Comparison of ENCODE assay signal across 20 cellular contexts in genomic region chr16:58389724-58390123, GRCh38. TPM values are rescaled to one million over a fixed set of nuclear protein-coding genes. Genes with fewer than 3 reads are reported as not detected.
DNase-seq lines count a peak whose midpoint lies in the region; ATAC-seq and TF ChIP-seq lines count a peak whose summit lies in the region.
"Had no signal": no experiment of that assay in that cellular context is flagged by ENCODE, and none has a peak within 500 bp of the region (broad histone marks: within the 10 kb centered on the region; RNA-seq: fewer than 3 reads in every experiment).

No MANE protein-coding gene starts in this region.

- CTCF ChIA-PET in HEK293 (lab: Yijun Ruan, JAX), result interaction anchor here (0.7 to 1.4 kb wide), 5 partner anchors 23 to 103 kb away, joined by 3 to 4 read pairs (median 3); no protein-coding TSS in a partner anchor

- no peak for ATAC-seq in gastroesophageal sphincter
- ATAC-seq: CD8-positive, alpha-beta T cell; GM23338; HCT116 had no signal

- TF ChIP-seq CTCF in BE2C (IDR thresholded peaks at IDR 0.05; ENCODE audit: low read depth, low read length), result no peak
- TF ChIP-seq CTCF in HEK293 (tag by site-specific recombination; IDR thresholded peaks at IDR 0.05), result no peak
- TF ChIP-seq CTCF in gastroesophageal sphincter (IDR thresholded peaks at IDR 0.05), result no peak

- no peak for TF ChIP-seq POLR2A in gastroesophageal sphincter (IDR thresholded peaks at IDR 0.05)

- H3K4me1 ChIP-seq in BE2C (peaks cover 5% of the 10 kb centered on the region; the same call in 1 of the 2 replicates), HEK293 (ENCODE audit: control insufficient read depth, insufficient read depth, low read length) (peaks cover 8% of the 10 kb centered on the region; the same call in 1 of the 2 replicates), gastroesophageal sphincter (peaks cover 0 to 7% (median 5%) of the 10 kb centered on the region in 3 donors)
- H3K4me1 ChIP-seq: Caco-2 had no signal

- no peak overlapping the region for H3K4me3 Mint-ChIP-seq in T-helper 2 cell treated with Interferon-gamma antibody and Interleukin-4, amounts not matched to agents 5 μg/mL and 100 μg/mL, for 36 hours
- H3K4me3 Mint-ChIP-seq: CD8-positive, alpha-beta T cell; GM23338; H9; HFFc6 had no signal

- peaks cover 16% of the 10 kb centered on the region for H3K4me1 Mint-ChIP-seq in T-helper 2 cell treated with Interferon-gamma antibody and Interleukin-4, amounts not matched to agents 5 μg/mL and 100 μg/mL, for 36 hours (ENCODE audit: low read depth)
- H3K4me1 Mint-ChIP-seq: GM23338 had no signal

- H3K36me3 ChIP-seq in BE2C (peaks cover 9% of the 10 kb centered on the region), HEK293 (ENCODE audit: control insufficient read depth in 2 of 2, insufficient read depth in 1 of 2, low read length in 2 of 2) (peaks cover 3% of the 10 kb centered on the region in 2 experiments; a peak in 2 of 3 replicates), gastroesophageal sphincter (no peaks in the 10 kb centered on the region)

- H3K9me3 Mint-ChIP-seq in T-helper 2 cell treated with Interferon-gamma antibody and Interleukin-4, amounts not matched to agents 5 μg/mL and 100 μg/mL, for 36 hours, result peaks cover 6% of the 10 kb centered on the region
- H3K9me3 Mint-ChIP-seq: CD8-positive, alpha-beta T cell; HFFc6 had no signal

- no peaks in the 10 kb centered on the region for H3K27me3 ChIP-seq in BE2C
- no peaks in the 10 kb centered on the region for H3K27me3 ChIP-seq in gastroesophageal sphincter
- H3K27me3 ChIP-seq: BLaER1 had no signal

- no peak for TF ChIP-seq EP300 in gastroesophageal sphincter (IDR thresholded peaks at IDR 0.05)

- peaks cover 12% of the 10 kb centered on the region for H3K27me3 Mint-ChIP-seq in T-helper 2 cell treated with Interferon-gamma antibody and Interleukin-4, amounts not matched to agents 5 μg/mL and 100 μg/mL, for 36 hours (ENCODE audit: low read depth)

- no peak overlapping the region for H3K27ac Mint-ChIP-seq in T-helper 2 cell treated with Interferon-gamma antibody and Interleukin-4, amounts not matched to agents 5 μg/mL and 100 μg/mL, for 36 hours
- H3K27ac Mint-ChIP-seq: CD4-positive, CD25-positive, alpha-beta regulatory T cell; CD8-positive, alpha-beta T cell; GM23338; H9; HFFc6 had no signal

- peaks cover 10% of the 10 kb centered on the region for H3K36me3 Mint-ChIP-seq in T-helper 2 cell treated with Interferon-gamma antibody and Interleukin-4, amounts not matched to agents 5 μg/mL and 100 μg/mL, for 36 hours (ENCODE audit: low read depth)
- H3K36me3 Mint-ChIP-seq: CD4-positive, CD25-positive, alpha-beta regulatory T cell had no signal

- H3K4me3 ChIP-seq in BE2C (ENCODE audit: low read depth, low read length) (no peak overlapping the region), HEK293 (ENCODE audit: low read depth, low read length) (no peak overlapping the region), gastroesophageal sphincter (no peak overlapping the region)
- H3K4me3 ChIP-seq: BLaER1, GM23338 had no signal

- DNase-seq in NCI-H82 (lab: John Stamatoyannopoulos, UW) (peak; percentile 23), NCI-H82 treated with DMSO at 0.1 percent for 48 hours (lab: John Stamatoyannopoulos, UW; ENCODE audit: unreplicated experiment) (no peak), BE2C (peak; percentile 51), NCI-H69 (lab: John Stamatoyannopoulos, UW) (peak; percentile 13), NCI-H748 (lab: John Stamatoyannopoulos, UW; ENCODE audit: unreplicated experiment) (no peak)
- DNase-seq in T-helper 2 cell treated with Interferon-gamma antibody and Interleukin-4, amounts not matched to agents 5 μg/mL and 100 μg/mL, for 36 hours (ENCODE audit: low spot score), result no peak
- DNase-seq: Caco-2; CD4-positive, CD25-positive, alpha-beta regulatory T cell; CD8-positive, alpha-beta T cell; DMS53; DMS79 treated with DMSO at 0.1 percent for 48 hours; GF-D8; H9; HFFc6 had no signal

- POLR2A ChIA-PET in HEK293 (lab: Yijun Ruan, JAX), result no interaction called here

- no peak overlapping the region for H3K27ac ChIP-seq in HEK293 (ENCODE audit: extremely low read depth, low read depth, low read length)
- H3K27ac ChIP-seq in gastroesophageal sphincter, result no peak overlapping the region
- H3K27ac ChIP-seq: BLaER1, C4-2B had no signal

- H3K9me3 ChIP-seq in BE2C (no peaks in the 10 kb centered on the region), HEK293 (ENCODE audit: control insufficient read depth, insufficient read depth, low read depth, low read length) (no peaks in the 10 kb centered on the region), gastroesophageal sphincter (no peaks in the 10 kb centered on the region)
- H3K9me3 ChIP-seq: BLaER1, Caco-2 had no signal

TF ChIP-seq in HEK293, 187 proteins besides CTCF, POLR2A, EP300 and RAD21:
- TF ChIP-seq KLF8 (tag by site-specific recombination; IDR thresholded peaks at IDR 0.05), result no peak
- no peak for TF ChIP-seq SALL2 (tag by site-specific recombination; IDR thresholded peaks at IDR 0.05; ENCODE audit: borderline replicate concordance)
- 0 out of 2 replicates have a peak, but pooled peaks have one; percentile 36 for TF ChIP-seq KLF10 (tag by site-specific recombination; IDR thresholded peaks at IDR 0.05)
- no peak for TF ChIP-seq ZNF791 (tag by site-specific recombination; IDR thresholded peaks at IDR 0.05)
- peak; percentile 51; the same call in 1 of the 2 replicates for TF ChIP-seq ZNF350 (tag by site-specific recombination; IDR thresholded peaks at IDR 0.05)
- TF ChIP-seq ZNF555 (tag by site-specific recombination; conservative IDR thresholded peaks at IDR 0.05), result no peak
- no peak for TF ChIP-seq ZNF223 (tag by site-specific recombination; IDR thresholded peaks at IDR 0.05)
- TF ChIP-seq ZBTB20 (tag by site-specific recombination; IDR thresholded peaks at IDR 0.05), result peak; percentile 35; the same call in 1 of the 2 replicates

RNA-seq across cellular contexts. Expression of gene GINS3, which starts 2.5 kb away (rescaled TPM):
- polyA plus RNA-seq in BE2C (2012; ENCODE audit: insufficient read depth, insufficient read length, low read depth), result 14.4 TPM
- total RNA-seq in gastroesophageal sphincter, result 1 to 10 TPM; 1.7 to 2.8 (median 2.4) TPM

Comparison
In these comparisons a context has a peak if more than half of its experiments do, and no peak if none do; other contexts are left out.
1. DNase-seq: peak in NCI-H82 (single experiment), BE2C (single experiment) and NCI-H69 (single experiment); none in NCI-H82 treated with DMSO at 0.1 percent for 48 hours (single experiment), T-helper 2 cell treated with Interferon-gamma antibody and Interleukin-4, amounts not matched to agents 5 μg/mL and 100 μg/mL, for 36 hours (single experiment) and NCI-H748 (single experiment).